18 cellular contexts compared by ENCODE assay signal in genomic region chr4:127643791-127644190, GRCh38.
"Had no signal": no experiment of that assay in that cellular context is flagged by ENCODE, and none has a peak within 500 bp of the region (broad histone marks: within the 10 kb centered on the region; RNA-seq: fewer than 3 reads in every experiment).

No MANE protein-coding gene starts in this region.

- H3K27ac Mint-ChIP-seq: endodermal cell; nephron; stimulated activated effector memory CD8-positive, alpha-beta T cell treated with anti-CD3 and anti-CD28 coated beads, Interleukin-12 subunit alpha, Interleukin-12 subunit beta, amount 100 ng/mL, for 72 hours had no signal

- DNase-seq: endodermal cell; erythroblast; foreskin keratinocyte; kidney; left cardiac atrium; left ventricle myocardium inferior; lower lobe of right lung; mesenchymal stem cell; midbrain; occipital lobe; pancreas; right lobe of liver; stimulated activated CD4-positive, alpha-beta T cell treated with anti-CD3 and anti-CD28 coated beads, Interleukin-4, amount 100 ng/mL, for 1 hour; stimulated activated CD8-positive, alpha-beta memory T cell treated with anti-CD3 and anti-CD28 coated beads, Interleukin-4, amount 100 ng/mL, for 48 hours; stimulated activated naive CD8-positive, alpha-beta T cell treated with anti-CD3 and anti-CD28 coated beads, Interleukin-15, Interleukin-2, amounts not matched to agents 100 U/mL and 50 U/mL, for 24 hours; upper lobe of left lung had no signal

- H3K4me1 Mint-ChIP-seq: endodermal cell; nephron; stimulated activated effector memory CD8-positive, alpha-beta T cell treated with anti-CD3 and anti-CD28 coated beads, Interleukin-12 subunit alpha, Interleukin-12 subunit beta, amount 100 ng/mL, for 72 hours had no signal

- ATAC-seq: foreskin keratinocyte; left cardiac atrium; lower lobe of right lung; pancreas; right lobe of liver; stimulated activated effector memory CD8-positive, alpha-beta T cell treated with anti-CD3 and anti-CD28 coated beads, Interleukin-12 subunit alpha, Interleukin-12 subunit beta, amount 100 ng/mL, for 72 hours; stimulated activated naive CD8-positive, alpha-beta T cell treated with anti-CD3 and anti-CD28 coated beads, Interleukin-15, Interleukin-2, amounts not matched to agents 100 U/mL and 50 U/mL, for 24 hours had no signal

- H3K4me3 Mint-ChIP-seq: endodermal cell; nephron; stimulated activated effector memory CD8-positive, alpha-beta T cell treated with anti-CD3 and anti-CD28 coated beads, Interleukin-12 subunit alpha, Interleukin-12 subunit beta, amount 100 ng/mL, for 72 hours had no signal

- H3K9me3 Mint-ChIP-seq: endodermal cell; nephron; stimulated activated effector memory CD8-positive, alpha-beta T cell treated with anti-CD3 and anti-CD28 coated beads, Interleukin-12 subunit alpha, Interleukin-12 subunit beta, amount 100 ng/mL, for 72 hours had no signal

- H3K36me3 Mint-ChIP-seq: stimulated activated effector memory CD8-positive, alpha-beta T cell treated with anti-CD3 and anti-CD28 coated beads, Interleukin-12 subunit alpha, Interleukin-12 subunit beta, amount 100 ng/mL, for 72 hours had no signal
